Comparison of ENCODE assay signal across 10 cellular contexts in genomic region chr19:6677924-6678689, GRCh38. TPM values are rescaled to one million over a fixed set of nuclear protein-coding genes. Genes with fewer than 3 reads are reported as not detected.
A peak's percentile ranks its signal among the peaks of the same experiment; 100 is the strongest.
DNase-seq lines count a peak whose midpoint lies in the region; ATAC-seq and TF ChIP-seq lines count a peak whose summit lies in the region.
"Had no signal": no experiment of that assay in that cellular context is flagged by ENCODE, and none has a peak within 500 bp of the region (broad histone marks: within the 10 kb centered on the region; RNA-seq: fewer than 3 reads in every experiment).

No MANE protein-coding gene starts in this region.

- H2BK12ac ChIP-seq in mesenchymal stem cell (ENCODE audit: low read length in 2 of 2), result no peak overlapping the region

- H2AK5ac ChIP-seq in mesenchymal stem cell (ENCODE audit: low read length, severe bottlenecking), result no peak overlapping the region

- H3K4ac ChIP-seq in mesenchymal stem cell (ENCODE audit: low read depth in 1 of 2, low read length in 2 of 2), result no peak overlapping the region

- H3K36me3 Mint-ChIP-seq in activated naive CD8-positive, alpha-beta T cell, result no peaks in the 10 kb centered on the region

- no peak overlapping the region for H3K4me2 ChIP-seq in mesenchymal stem cell (ENCODE audit: low read length, poor library complexity, severe bottlenecking)
- H3K4me2 ChIP-seq: BLaER1 had no signal

- no peaks in the 10 kb centered on the region for H3K27me3 Mint-ChIP-seq in activated naive CD8-positive, alpha-beta T cell

- peak overlapping the region; percentile 90 for H3K27ac Mint-ChIP-seq in activated naive CD8-positive, alpha-beta T cell

- H3K4me3 ChIP-seq in LNCaP clone FGC (ENCODE audit: low read depth, low read length), result peak overlapping the region; percentile 38
- H3K4me3 ChIP-seq in lower lobe of right lung, result no peak overlapping the region
- H3K4me3 ChIP-seq in mesenchymal stem cell (ENCODE audit: insufficient read depth in 1 of 2, low read depth in 1 of 2, low read length in 2 of 2), result no peak overlapping the region
- H3K4me3 ChIP-seq: BLaER1 had no signal

- no peak overlapping the region for H3K23ac ChIP-seq in mesenchymal stem cell (ENCODE audit: low read length in 2 of 2)

- H3K9ac ChIP-seq in mesenchymal stem cell (ENCODE audit: low read length), result no peak overlapping the region
- H3K9ac ChIP-seq: BLaER1 had no signal

- intact Hi-C loops in lower lobe of right lung (cut with DNase I), result no loop called here

- H3K27me3 ChIP-seq in lower lobe of right lung (ENCODE audit: low read depth) (no peaks in the 10 kb centered on the region), mesenchymal stem cell (ENCODE audit: control insufficient read depth in 1 of 2, insufficient read depth in 1 of 2, low read length in 2 of 2) (peaks cover 0 to 25% of the 10 kb centered on the region in 2 experiments)
- H3K27me3 ChIP-seq: BLaER1 had no signal

- ATAC-seq in lower lobe of right lung (peak; percentile 41 to 61), HG03108 (IDR thresholded peaks at IDR 0.05; ENCODE audit: unreplicated experiment) (no peak), HG02970 (IDR thresholded peaks at IDR 0.05; ENCODE audit: low FRiP score, unreplicated experiment) (no peak), GM21526 (IDR thresholded peaks at IDR 0.05; ENCODE audit: low FRiP score, unreplicated experiment) (no peak)

- H3K36me3 ChIP-seq in lower lobe of right lung (peaks cover 84% of the 10 kb centered on the region), mesenchymal stem cell (ENCODE audit: control insufficient read depth in 1 of 2, insufficient read depth in 2 of 2, low read depth in 1 of 2, low read length in 2 of 2) (peaks cover 0 to 60% of the 10 kb centered on the region in 2 experiments)
- H3K36me3 ChIP-seq: BLaER1 had no signal

- H4K91ac ChIP-seq in mesenchymal stem cell (ENCODE audit: low read length), result no peak overlapping the region

- no peaks in the 10 kb centered on the region for H3K79me1 ChIP-seq in mesenchymal stem cell (replicated peaks; ENCODE audit: low read length, poor library complexity, severe bottlenecking)

- no peak overlapping the region for H2AFZ ChIP-seq in mesenchymal stem cell (ENCODE audit: low read depth, low read length)

- H2BK120ac ChIP-seq in mesenchymal stem cell (ENCODE audit: low read depth, low read length), result no peak overlapping the region

- H2BK15ac ChIP-seq in mesenchymal stem cell (ENCODE audit: low read depth, poor library complexity, severe bottlenecking), result no peak overlapping the region

- 42% methylated on average over 29 of the region's 29 CpGs for WGBS in mesenchymal stem cell

- no peaks in the 10 kb centered on the region for H3K9me3 Mint-ChIP-seq in activated naive CD8-positive, alpha-beta T cell (ENCODE audit: low read depth)

- H3K4me1 ChIP-seq in lower lobe of right lung (peaks cover 6% of the 10 kb centered on the region), mesenchymal stem cell (ENCODE audit: control insufficient read depth, insufficient read depth, low read depth, low read length) (peaks cover 9% of the 10 kb centered on the region)

- peaks cover 55% of the 10 kb centered on the region for H3K4me1 Mint-ChIP-seq in activated naive CD8-positive, alpha-beta T cell (ENCODE audit: low read depth)

- peak overlapping the region; percentile 17 for H3K4me3 Mint-ChIP-seq in activated naive CD8-positive, alpha-beta T cell

- peak; percentile 27 for DNase-seq in AG08396 (ENCODE audit: low spot score)
- no peak for DNase-seq in LNCaP clone FGC (ENCODE audit: low read depth)
- no peak for DNase-seq in lower lobe of right lung
- DNase-seq in mesenchymal stem cell, result no peak
- DNase-seq: anterior cingulate cortex had no signal

- no peak overlapping the region for H2BK5ac ChIP-seq in mesenchymal stem cell (ENCODE audit: low read depth, low read length, poor library complexity, severe bottlenecking)

- no peak overlapping the region for H3K14ac ChIP-seq in mesenchymal stem cell (ENCODE audit: low read length in 2 of 2)

- no peak overlapping the region for H4K8ac ChIP-seq in mesenchymal stem cell (ENCODE audit: low read length)

- no peak for TF ChIP-seq CTCF in LNCaP clone FGC (IDR thresholded peaks at IDR 0.05; ENCODE audit: control insufficient read depth, extremely low read depth, insufficient read depth)
- no peak for TF ChIP-seq CTCF in lower lobe of right lung (IDR thresholded peaks at IDR 0.05)

- H3K18ac ChIP-seq in mesenchymal stem cell (ENCODE audit: low read depth in 1 of 2, low read length in 2 of 2), result no peak overlapping the region

- H3K9me3 ChIP-seq in lower lobe of right lung (no peaks in the 10 kb centered on the region), mesenchymal stem cell (ENCODE audit: control insufficient read depth, low read length) (peaks cover 13% of the 10 kb centered on the region)
- H3K9me3 ChIP-seq: BLaER1 had no signal

- no peak overlapping the region for H3K27ac ChIP-seq in lower lobe of right lung
- H3K27ac ChIP-seq in mesenchymal stem cell (ENCODE audit: low read length, poor library complexity, severe bottlenecking), result no peak overlapping the region
- H3K27ac ChIP-seq: BLaER1 had no signal

RNA-seq across cellular contexts. Expression of gene TNFSF14, which starts 8.1 kb away (rescaled TPM):
- total RNA-seq in lower lobe of right lung, result 3.3 TPM
- polyA plus RNA-seq in mesenchymal stem cell (2013, experiment 1 of 2), result not detected
- polyA plus RNA-seq in mesenchymal stem cell (2013, experiment 2 of 2), result not detected

RNA-seq across cellular contexts. Expression of gene C3, which starts 42.3 kb away (rescaled TPM):
- 1,321 TPM for total RNA-seq in lower lobe of right lung
- 2.3 TPM for polyA plus RNA-seq in mesenchymal stem cell (2013, experiment 1 of 2)
- polyA plus RNA-seq in mesenchymal stem cell (2013, experiment 2 of 2), result 2.7 TPM

RNA-seq across cellular contexts. Expression of gene GPR108, which starts 59.3 kb away (rescaled TPM):
- total RNA-seq in lower lobe of right lung, result 87.0 TPM
- polyA plus RNA-seq in mesenchymal stem cell (2013, experiment 1 of 2), result 63.6 TPM
- 61.8 TPM for polyA plus RNA-seq in mesenchymal stem cell (2013, experiment 2 of 2)

Comparison
In these comparisons a context has a peak if more than half of its experiments do, and no peak if none do; other contexts are left out.
1. ATAC-seq: peak in lower lobe of right lung (2 of 2); none in HG03108 (single experiment), HG02970 (single experiment) and GM21526 (single experiment).